2 cellular contexts compared by ENCODE assay signal in genomic region chr5:125083932-125084331, GRCh38.
TF ChIP-seq lines count a peak whose summit lies in the region.

No MANE protein-coding gene starts in this region.

TF ChIP-seq in IMR-90, 13 proteins besides CTCF, POLR2A, EP300 and RAD21:
- TF ChIP-seq CEBPB (IDR thresholded peaks at IDR 0.05; ENCODE audit: low read depth, low read length) = peak; percentile 3; the same call in 1 of the 2 replicates
- TF ChIP-seq FOS (IDR thresholded peaks at IDR 0.05; ENCODE audit: low read depth, low read length) = no peak

TF ChIP-seq in GM23338, 12 proteins besides CTCF, POLR2A, EP300 and RAD21:
- TF ChIP-seq REST (IDR thresholded peaks at IDR 0.05; ENCODE audit: unreplicated experiment) (no peak), ZNF331 (CRISPR knock-in tag; IDR thresholded peaks at IDR 0.05; ENCODE audit: low read depth) (no peak), EZH2 (IDR thresholded peaks at IDR 0.05; ENCODE audit: low read depth, unreplicated experiment) (no peak), CREB1 (CRISPR knock-in tag; IDR thresholded peaks at IDR 0.05; ENCODE audit: low read depth) (no peak), ZNF114 (CRISPR knock-in tag; IDR thresholded peaks at IDR 0.05) (no peak), NANOG (IDR thresholded peaks at IDR 0.05; ENCODE audit: borderline replicate concordance) (no peak), ZNF462 (CRISPR knock-in tag; IDR thresholded peaks at IDR 0.05) (no peak), JUNB (IDR thresholded peaks at IDR 0.05; ENCODE audit: unreplicated experiment) (no peak), EZH2phosphoT487 (IDR thresholded peaks at IDR 0.05; ENCODE audit: unreplicated experiment) (no peak), POLR2AphosphoS5 (IDR thresholded peaks at IDR 0.05; ENCODE audit: low read depth) (no peak), STAT1 (IDR thresholded peaks at IDR 0.05; ENCODE audit: unreplicated experiment) (no peak), ETS1 (IDR thresholded peaks at IDR 0.05) (no peak)
